ENCODE assay signal across 1 cellular context in the genomic region with DNA sequence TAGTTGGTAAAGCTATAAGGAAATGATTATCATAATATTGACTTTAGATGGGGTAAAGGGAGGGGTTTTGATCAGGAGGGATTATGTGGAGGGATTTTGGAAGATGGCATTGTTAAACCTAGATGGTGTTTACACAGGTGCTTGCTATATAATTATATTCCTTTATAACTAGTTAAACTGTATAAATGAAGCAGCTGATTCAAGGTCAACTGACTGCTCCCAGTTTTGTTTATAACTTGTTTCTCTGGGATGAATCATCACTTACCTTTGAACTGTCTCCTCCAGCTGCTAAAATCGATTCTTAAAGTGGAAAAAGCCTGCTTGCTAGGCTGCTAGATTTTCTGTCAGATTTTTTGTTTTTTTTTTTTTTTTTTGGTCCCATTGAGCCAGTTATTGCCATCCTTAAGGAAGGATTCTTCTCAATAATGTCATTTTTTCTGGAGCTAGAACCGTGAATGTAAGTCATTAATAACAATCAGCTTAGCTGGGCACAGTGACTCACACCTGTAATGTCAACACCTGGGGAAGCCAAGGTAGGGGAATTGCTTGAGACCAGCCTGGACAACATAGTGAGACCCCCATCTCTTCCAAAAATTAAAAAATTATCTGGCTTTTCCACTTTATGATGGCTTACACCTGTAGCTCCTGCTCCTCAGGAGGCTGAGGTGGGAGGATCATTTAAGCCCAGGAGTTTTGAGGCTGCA.
TF ChIP-seq lines count a peak whose summit lies in the region.

No MANE protein-coding gene starts in this region.

TF ChIP-seq in HepG2, 621 proteins besides CTCF, POLR2A, EP300 and RAD21 (continued from another document and continues in another):
- TF ChIP-seq, protein P1, sequence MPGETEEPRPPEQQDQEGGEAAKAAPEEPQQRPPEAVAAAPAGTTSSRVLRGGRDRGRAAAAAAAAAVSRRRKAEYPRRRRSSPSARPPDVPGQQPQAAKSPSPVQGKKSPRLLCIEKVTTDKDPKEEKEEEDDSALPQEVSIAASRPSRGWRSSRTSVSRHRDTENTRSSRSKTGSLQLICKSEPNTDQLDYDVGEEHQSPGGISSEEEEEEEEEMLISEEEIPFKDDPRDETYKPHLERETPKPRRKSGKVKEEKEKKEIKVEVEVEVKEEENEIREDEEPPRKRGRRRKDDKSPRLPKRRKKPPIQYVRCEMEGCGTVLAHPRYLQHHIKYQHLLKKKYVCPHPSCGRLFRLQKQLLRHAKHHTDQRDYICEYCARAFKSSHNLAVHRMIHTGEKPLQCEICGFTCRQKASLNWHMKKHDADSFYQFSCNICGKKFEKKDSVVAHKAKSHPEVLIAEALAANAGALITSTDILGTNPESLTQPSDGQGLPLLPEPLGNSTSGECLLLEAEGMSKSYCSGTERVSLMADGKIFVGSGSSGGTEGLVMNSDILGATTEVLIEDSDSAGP (CRISPR knock-in tag; IDR thresholded peaks at IDR 0.05; ENCODE audit: borderline replicate concordance) = no peak
- TF ChIP-seq DPF2 (CRISPR knock-in tag; IDR thresholded peaks at IDR 0.05; ENCODE audit: borderline replicate concordance, low read depth) (peak; percentile 66; the same call in 1 of the 2 replicates), YEATS2 (CRISPR knock-in tag; IDR thresholded peaks at IDR 0.05; ENCODE audit: borderline replicate concordance) (no peak), ZNF318 (CRISPR knock-in tag; IDR thresholded peaks at IDR 0.05) (no peak), ZNF17 (CRISPR knock-in tag; IDR thresholded peaks at IDR 0.05) (no peak), TMF1 (CRISPR knock-in tag; IDR thresholded peaks at IDR 0.05; ENCODE audit: low read depth) (no peak), MAZ (IDR thresholded peaks at IDR 0.05; ENCODE audit: borderline replicate concordance, low read depth, low read length) (no peak), MAZ (CRISPR knock-in tag; IDR thresholded peaks at IDR 0.05; ENCODE audit: low read depth) (peak; percentile 47; the same call in 1 of the 2 replicates), NCOA2 (CRISPR knock-in tag; IDR thresholded peaks at IDR 0.05) (peak; percentile 23; the same call in 1 of the 2 replicates), ZNF335 (CRISPR knock-in tag; IDR thresholded peaks at IDR 0.05) (no peak), ARID5B (CRISPR knock-in tag; IDR thresholded peaks at IDR 0.05) (peak; percentile 87), DMAP1 (CRISPR knock-in tag; IDR thresholded peaks at IDR 0.05) (no peak), RARG (CRISPR knock-in tag; IDR thresholded peaks at IDR 0.05; ENCODE audit: low read depth) (no peak), REL (CRISPR knock-in tag; conservative IDR thresholded peaks at IDR 0.05) (no peak), ZNF550 (CRISPR knock-in tag; IDR thresholded peaks at IDR 0.05; ENCODE audit: borderline replicate concordance) (no peak), ZNF598 (CRISPR knock-in tag; IDR thresholded peaks at IDR 0.05; ENCODE audit: borderline replicate concordance) (no peak), AFF4 (CRISPR knock-in tag; IDR thresholded peaks at IDR 0.05) (no peak), FOXJ3 (CRISPR knock-in tag; IDR thresholded peaks at IDR 0.05; ENCODE audit: borderline replicate concordance) (peak; percentile 84), ZNF790 (CRISPR knock-in tag; IDR thresholded peaks at IDR 0.05; ENCODE audit: borderline replicate concordance) (no peak), HDAC2 (CRISPR knock-in tag; IDR thresholded peaks at IDR 0.05) (peak; percentile 34; the same call in 1 of the 2 replicates), HNRNPK (IDR thresholded peaks at IDR 0.05; ENCODE audit: low read depth, low read length, poor library complexity, severe bottlenecking) (peak; percentile 54), BCL6 (CRISPR knock-in tag; IDR thresholded peaks at IDR 0.05) (0 out of 2 replicates have a peak, but pooled peaks have one; percentile 28), ISL2 (CRISPR knock-in tag; IDR thresholded peaks at IDR 0.05) (0 out of 2 replicates have a peak, but pooled peaks have one; percentile 38), FOXC1 (CRISPR knock-in tag; IDR thresholded peaks at IDR 0.05; ENCODE audit: borderline replicate concordance) (no peak), IRF2 (CRISPR knock-in tag; IDR thresholded peaks at IDR 0.05) (no peak)
- TF ChIP-seq, protein P2, sequence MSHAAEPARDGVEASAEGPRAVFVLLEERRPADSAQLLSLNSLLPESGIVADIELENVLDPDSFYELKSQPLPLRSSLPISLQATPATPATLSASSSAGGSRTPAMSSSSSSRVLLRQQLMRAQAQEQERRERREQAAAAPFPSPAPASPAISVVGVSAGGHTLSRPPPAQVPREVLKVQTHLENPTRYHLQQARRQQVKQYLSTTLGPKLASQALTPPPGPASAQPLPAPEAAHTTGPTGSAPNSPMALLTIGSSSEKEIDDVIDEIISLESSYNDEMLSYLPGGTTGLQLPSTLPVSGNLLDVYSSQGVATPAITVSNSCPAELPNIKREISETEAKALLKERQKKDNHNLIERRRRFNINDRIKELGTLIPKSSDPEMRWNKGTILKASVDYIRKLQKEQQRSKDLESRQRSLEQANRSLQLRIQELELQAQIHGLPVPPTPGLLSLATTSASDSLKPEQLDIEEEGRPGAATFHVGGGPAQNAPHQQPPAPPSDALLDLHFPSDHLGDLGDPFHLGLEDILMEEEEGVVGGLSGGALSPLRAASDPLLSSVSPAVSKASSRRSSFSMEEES (CRISPR knock-in tag; IDR thresholded peaks at IDR 0.05) = peak; percentile 54; the same call in 1 of the 2 replicates
- TF ChIP-seq, protein P3, sequence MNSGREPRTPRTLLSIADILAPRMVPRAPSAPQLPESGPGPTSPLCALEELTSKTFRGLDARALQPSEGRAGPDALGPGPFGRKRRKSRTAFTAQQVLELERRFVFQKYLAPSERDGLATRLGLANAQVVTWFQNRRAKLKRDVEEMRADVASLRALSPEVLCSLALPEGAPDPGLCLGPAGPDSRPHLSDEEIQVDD (CRISPR knock-in tag; IDR thresholded peaks at IDR 0.05; ENCODE audit: borderline replicate concordance) = no peak
- TF ChIP-seq, protein P4, sequence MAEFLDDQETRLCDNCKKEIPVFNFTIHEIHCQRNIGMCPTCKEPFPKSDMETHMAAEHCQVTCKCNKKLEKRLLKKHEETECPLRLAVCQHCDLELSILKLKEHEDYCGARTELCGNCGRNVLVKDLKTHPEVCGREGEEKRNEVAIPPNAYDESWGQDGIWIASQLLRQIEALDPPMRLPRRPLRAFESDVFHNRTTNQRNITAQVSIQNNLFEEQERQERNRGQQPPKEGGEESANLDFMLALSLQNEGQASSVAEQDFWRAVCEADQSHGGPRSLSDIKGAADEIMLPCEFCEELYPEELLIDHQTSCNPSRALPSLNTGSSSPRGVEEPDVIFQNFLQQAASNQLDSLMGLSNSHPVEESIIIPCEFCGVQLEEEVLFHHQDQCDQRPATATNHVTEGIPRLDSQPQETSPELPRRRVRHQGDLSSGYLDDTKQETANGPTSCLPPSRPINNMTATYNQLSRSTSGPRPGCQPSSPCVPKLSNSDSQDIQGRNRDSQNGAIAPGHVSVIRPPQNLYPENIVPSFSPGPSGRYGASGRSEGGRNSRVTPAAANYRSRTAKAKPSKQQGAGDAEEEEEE (CRISPR knock-in tag; IDR thresholded peaks at IDR 0.05; ENCODE audit: borderline replicate concordance) = no peak
